In genomic region chr15:57640935-57641682, GRCh38 we compare ENCODE assay signal across 8 cellular contexts. TPM values are rescaled to one million over a fixed set of nuclear protein-coding genes. Genes with fewer than 3 reads are reported as not detected.
DNase-seq lines count a peak whose midpoint lies in the region; ATAC-seq, FAIRE-seq and TF ChIP-seq lines count a peak whose summit lies in the region.

No MANE protein-coding gene starts in this region.

- no peak overlapping the region for H3K4me3 Mint-ChIP-seq in natural killer cell treated with Interleukin-12 subunit alpha and Interleukin-12 subunit beta and Interleukin-15 and Interleukin-18, amount 100 ng/mL, for 72 hours

- no peaks in the 10 kb centered on the region for H3K9me3 Mint-ChIP-seq in natural killer cell treated with Interleukin-12 subunit alpha and Interleukin-12 subunit beta and Interleukin-15 and Interleukin-18, amount 100 ng/mL, for 72 hours

- intact Hi-C loops in PC-3 (cut with micrococcal nuclease) = no loop called here
- intact Hi-C loops in esophagus muscularis mucosa (cut with DNase I) = no loop called here
- intact Hi-C loops in pancreas (cut with DNase I) = no loop called here

- no peaks in the 10 kb centered on the region for H3F3A ChIP-seq in PC-3 (ENCODE audit: low read length, unreplicated experiment)

- no TSS peak for BruUV-seq in PC-3 (replicated peaks; lab: Mats Ljungman, UMichigan)

- TF ChIP-seq CTCF in GM10266 (IDR thresholded peaks at IDR 0.05; ENCODE audit: control insufficient read depth, insufficient read depth, low read depth, missing control alignments) (peak; percentile 36), PC-3 (conservative IDR thresholded peaks at IDR 0.05; ENCODE audit: low read depth, low read length) (peak; percentile 48; the same call in 1 of the 2 replicates), esophagus muscularis mucosa (IDR thresholded peaks at IDR 0.05) (peak in 1 of 3 experiments; percentile 26), pancreas (IDR thresholded peaks at IDR 0.05) (peak in 3 of 4 donors; percentile 14 to 17 (median 16))

- no peak overlapping the region for H3K27ac Mint-ChIP-seq in natural killer cell treated with Interleukin-12 subunit alpha and Interleukin-12 subunit beta and Interleukin-15 and Interleukin-18, amount 100 ng/mL, for 72 hours

- H3K36me3 Mint-ChIP-seq in natural killer cell treated with Interleukin-12 subunit alpha and Interleukin-12 subunit beta and Interleukin-15 and Interleukin-18, amount 100 ng/mL, for 72 hours = no peaks in the 10 kb centered on the region

- 60% methylated on average over 8 of the region's 8 CpGs for WGBS in esophagus muscularis mucosa
- 67 to 69% methylated on average over 8 of the region's 8 CpGs for WGBS in pancreas, 2 donors

- H3K4me1 ChIP-seq in PC-3 (ENCODE audit: insufficient read depth, low read length) = peaks cover 8% of the 10 kb centered on the region; the same call in 1 of the 2 replicates
- H3K4me1 ChIP-seq in esophagus muscularis mucosa = peaks cover 18 to 19% (median 19%) of the 10 kb centered on the region in 4 donors
- peaks cover 0 to 5% (median 2%) of the 10 kb centered on the region in 3 donors for H3K4me1 ChIP-seq in pancreas

- H3K36me3 ChIP-seq in PC-3 (ENCODE audit: low read depth, low read length) (peaks cover 3% of the 10 kb centered on the region; the same call in 1 of the 2 replicates), esophagus muscularis mucosa (peaks cover 44 to 82% (median 66%) of the 10 kb centered on the region in 4 donors), pancreas (peaks cover 0 to 54% (median 0%) of the 10 kb centered on the region in 3 donors)

- no peaks in the 10 kb centered on the region for H3K9me2 ChIP-seq in PC-3 (replicated peaks; ENCODE audit: low read length)

- no peaks in the 10 kb centered on the region for H3K27me3 ChIP-seq in PC-3 (ENCODE audit: low read length)
- no peaks in the 10 kb centered on the region for H3K27me3 ChIP-seq in esophagus muscularis mucosa
- no peaks in the 10 kb centered on the region for H3K27me3 ChIP-seq in pancreas

- CTCF ChIA-PET in PC-3 (lab: Charles Lee) = no interaction called here

- POLR2A ChIA-PET in PC-3 (lab: Charles Lee; ENCODE audit: unreplicated experiment) = no interaction called here

- H3K27ac ChIP-seq in PC-3 (ENCODE audit: low read length) (no peak overlapping the region), esophagus muscularis mucosa (replicated peaks in 1 of 4) (no peak overlapping the region), pancreas (no peak overlapping the region)

- TF ChIP-seq EP300 in esophagus muscularis mucosa (IDR thresholded peaks at IDR 0.05) = no peak

- H2AFZ ChIP-seq in PC-3 (ENCODE audit: low read length) = no peak overlapping the region

- H3K4me2 ChIP-seq in PC-3 (ENCODE audit: low read length) = no peak overlapping the region

- H3K9me3 ChIP-seq in PC-3 (ENCODE audit: low read length) (no peaks in the 10 kb centered on the region), esophagus muscularis mucosa (no peaks in the 10 kb centered on the region), pancreas (no peaks in the 10 kb centered on the region)

- 0 out of 2 replicates have a peak, but pooled peaks have one; percentile 49 for ATAC-seq in PC-3
- peak in 3 of 4 donors; percentile 74 to 80 (median 74) for ATAC-seq in pancreas
- ATAC-seq in HG03442 (IDR thresholded peaks at IDR 0.05; ENCODE audit: unreplicated experiment) = no peak
- ATAC-seq in natural killer cell treated with Interleukin-12 subunit alpha and Interleukin-12 subunit beta and Interleukin-15 and Interleukin-18, amount 100 ng/mL, for 72 hours = no peak

- H3K9ac ChIP-seq in PC-3 (ENCODE audit: low read length) = no peak overlapping the region

- no peaks in the 10 kb centered on the region for H3K79me2 ChIP-seq in PC-3 (ENCODE audit: low read length)

- H3K4me3 ChIP-seq in PC-3 (ENCODE audit: low read length) = no peak overlapping the region
- no peak overlapping the region for H3K4me3 ChIP-seq in esophagus muscularis mucosa
- no peak overlapping the region for H3K4me3 ChIP-seq in pancreas

- H3K27me3 Mint-ChIP-seq in natural killer cell treated with Interleukin-12 subunit alpha and Interleukin-12 subunit beta and Interleukin-15 and Interleukin-18, amount 100 ng/mL, for 72 hours = peaks cover 10 to 25% of the 10 kb centered on the region in 2 donors

- FAIRE-seq in pancreas (lab: Jason Lieb, UNC) = no peak

- H3K4me1 Mint-ChIP-seq in natural killer cell treated with Interleukin-12 subunit alpha and Interleukin-12 subunit beta and Interleukin-15 and Interleukin-18, amount 100 ng/mL, for 72 hours (ENCODE audit: low read depth in 2 of 2) = peaks cover 3 to 5% of the 10 kb centered on the region in 2 donors

- DNase-seq in AML-193 (lab: John Stamatoyannopoulos, UW) (peak; percentile 6 to 8), GM10266 (ENCODE audit: extremely low spot score) (peak; percentile 14), PC-3 (peak; percentile 38), esophagus muscularis mucosa (ENCODE audit: extremely low spot score) (peak; percentile 29), pancreas (no peak), LoVo (ENCODE audit: low spot score) (no peak)
- DNase-seq in natural killer cell treated with Interleukin-12 subunit alpha and Interleukin-12 subunit beta and Interleukin-15 and Interleukin-18, amount 100 ng/mL, for 72 hours (ENCODE audit: low spot score) = no peak

- no peaks in the 10 kb centered on the region for H4K20me1 ChIP-seq in PC-3 (ENCODE audit: low read length)

- TF ChIP-seq POLR2A in esophagus muscularis mucosa (IDR thresholded peaks at IDR 0.05; ENCODE audit: low read depth) = no peak

RNA-seq across cellular contexts. Expression of gene MYZAP, which starts 49.4 kb away (rescaled TPM):
- total RNA-seq in PC-3 (2014; rRNA removed) (3.5 and 6.0 TPM in 2 replicates), esophagus muscularis mucosa (100 to 1,000 TPM; 192 to 274 (median 234) TPM), pancreas (10 to 100 TPM in 3 of 6 donors, 1 to 10 TPM in 3; 6.7 to 13.4 (median 9.7) TPM)
- polyA plus RNA-seq in pancreas = 10 to 100 TPM in 1 of 2 donors, 1 to 10 TPM in 1; 5.4 to 10.0 TPM
- total RNA-seq in natural killer cell treated with Interleukin-12 subunit alpha and Interleukin-12 subunit beta and Interleukin-15 and Interleukin-18, amount 100 ng/mL, for 72 hours = not detected

Comparison
In these comparisons a context has a peak if more than half of its experiments do, and no peak if none do; other contexts are left out.
1. DNase-seq: peak in AML-193 (2 of 2), GM10266 (single experiment), PC-3 (single experiment) and esophagus muscularis mucosa (single experiment); none in pancreas (0 of 6), natural killer cell treated with Interleukin-12 subunit alpha and Interleukin-12 subunit beta and Interleukin-15 and Interleukin-18, amount 100 ng/mL, for 72 hours (single experiment) and LoVo (single experiment).
2. ATAC-seq: peak in PC-3 (single experiment) and pancreas (3 of 4); none in HG03442 (single experiment) and natural killer cell treated with Interleukin-12 subunit alpha and Interleukin-12 subunit beta and Interleukin-15 and Interleukin-18, amount 100 ng/mL, for 72 hours (0 of 2).
3. RNA of gene MYZAP, which starts 49.4 kb away (total RNA-seq): 192 to 274 TPM in esophagus muscularis mucosa; 6.7 to 13.4 TPM in pancreas, 3.5 to 6.0 TPM in PC-3 and not detected in natural killer cell treated with Interleukin-12 subunit alpha and Interleukin-12 subunit beta and Interleukin-15 and Interleukin-18, amount 100 ng/mL, for 72 hours; every median in the first group is over 10 times any median in the second.